ENCODE assay signal across 9 cellular contexts in genomic region chr13:57799624-57800023, GRCh38.
"Had no signal": no experiment of that assay in that cellular context is flagged by ENCODE, and none has a peak within 500 bp of the region (broad histone marks: within the 10 kb centered on the region; RNA-seq: fewer than 3 reads in every experiment).

No MANE protein-coding gene starts in this region.

- H3K36me3 Mint-ChIP-seq: IgD-negative memory B cell had no signal

- H3K27ac Mint-ChIP-seq: HFFc6, IgD-negative memory B cell had no signal

- H3K4me1 Mint-ChIP-seq: IgD-negative memory B cell had no signal

- H3K4me3 ChIP-seq: GM23248, HAP-1 had no signal

- H3K27ac ChIP-seq: GM23248, HL-60 had no signal

- H3K36me3 ChIP-seq: HAP-1 had no signal

- H3K27me3 Mint-ChIP-seq: IgD-negative memory B cell had no signal

- ATAC-seq: HCT116, HepG2 had no signal

- H3K4me1 ChIP-seq: HAP-1 had no signal

- DNase-seq: GM23248, GOT3, H7, HFFc6 had no signal

- H3K9me3 ChIP-seq: HAP-1 had no signal

- H3K4me3 Mint-ChIP-seq: HFFc6, IgD-negative memory B cell had no signal
